15 cellular contexts compared by ENCODE assay signal in genomic region chr12:131204416-131205311, GRCh38.
"Had no signal": no experiment of that assay in that cellular context is flagged by ENCODE, and none has a peak within 500 bp of the region (broad histone marks: within the 10 kb centered on the region; RNA-seq: fewer than 3 reads in every experiment).

No MANE protein-coding gene starts in this region.

- ATAC-seq: activated CD8-positive, alpha-beta T cell treated with anti-CD3 and anti-CD28 coated beads for 36 hours; activated T-helper 17 cell treated with anti-CD3 and anti-CD28 coated beads, Interleukin-2, amount 50 U/mL, for 72 hours; left cardiac atrium; stimulated activated memory B cell treated with anti-CD40 and anti-IgM and Interleukin-4, amounts not matched to agents 10 μg/mL and 1 μg/mL and 100 μg/mL, for 72 hours; T-cell had no signal

- H3K9me3 ChIP-seq: ovary, SJCRH30, tibial nerve had no signal

- H3K27ac Mint-ChIP-seq: activated CD8-positive, alpha-beta T cell treated with anti-CD3 and anti-CD28 coated beads for 36 hours; activated naive CD4-positive, alpha-beta T cell treated with anti-CD3 and anti-CD28 coated beads, Interleukin-2, amount 50 U/mL, for 24 hours; activated T-helper 17 cell treated with anti-CD3 and anti-CD28 coated beads, Interleukin-2, amount 50 U/mL, for 72 hours; stimulated activated memory B cell treated with anti-CD40 and anti-IgM and Interleukin-4, amounts not matched to agents 10 μg/mL and 1 μg/mL and 100 μg/mL, for 72 hours; T-cell had no signal

- DNase-seq: activated CD8-positive, alpha-beta T cell treated with anti-CD3 and anti-CD28 coated beads for 36 hours; left cardiac atrium; mesenchymal stem cell; ovary; SJCRH30; stimulated activated CD4-positive, alpha-beta T cell treated with anti-CD3 and anti-CD28 coated beads, Interleukin-1b, Interleukin-23, amount 100 ng/mL, for 48 hours; T1000 had no signal

- H3K4me1 Mint-ChIP-seq: activated T-helper 17 cell treated with anti-CD3 and anti-CD28 coated beads, Interleukin-2, amount 50 U/mL, for 72 hours; central memory CD8-positive, alpha-beta T cell; stimulated activated memory B cell treated with anti-CD40 and anti-IgM and Interleukin-4, amounts not matched to agents 10 μg/mL and 1 μg/mL and 100 μg/mL, for 72 hours had no signal

- H3K4me2 ChIP-seq: smooth muscle cell had no signal

- H3K9me3 Mint-ChIP-seq: activated CD8-positive, alpha-beta T cell treated with anti-CD3 and anti-CD28 coated beads for 36 hours; activated naive CD4-positive, alpha-beta T cell treated with anti-CD3 and anti-CD28 coated beads, Interleukin-2, amount 50 U/mL, for 24 hours; activated T-helper 17 cell treated with anti-CD3 and anti-CD28 coated beads, Interleukin-2, amount 50 U/mL, for 72 hours; central memory CD8-positive, alpha-beta T cell; stimulated activated memory B cell treated with anti-CD40 and anti-IgM and Interleukin-4, amounts not matched to agents 10 μg/mL and 1 μg/mL and 100 μg/mL, for 72 hours; T-cell had no signal

- H3K27me3 ChIP-seq: ovary, SJCRH30 had no signal

- H3K4me3 ChIP-seq: ovary, SJCRH30, smooth muscle cell, tibial nerve had no signal

- H3K4me1 ChIP-seq: SJCRH30, tibial nerve had no signal

- H3K27ac ChIP-seq: ovary, SJCRH30, tibial nerve, VCaP had no signal

- H3K4me3 Mint-ChIP-seq: activated CD8-positive, alpha-beta T cell treated with anti-CD3 and anti-CD28 coated beads for 36 hours; activated naive CD4-positive, alpha-beta T cell treated with anti-CD3 and anti-CD28 coated beads, Interleukin-2, amount 50 U/mL, for 24 hours; activated T-helper 17 cell treated with anti-CD3 and anti-CD28 coated beads, Interleukin-2, amount 50 U/mL, for 72 hours; central memory CD8-positive, alpha-beta T cell; stimulated activated memory B cell treated with anti-CD40 and anti-IgM and Interleukin-4, amounts not matched to agents 10 μg/mL and 1 μg/mL and 100 μg/mL, for 72 hours; T-cell had no signal

- H3K27me3 Mint-ChIP-seq: activated CD8-positive, alpha-beta T cell treated with anti-CD3 and anti-CD28 coated beads for 36 hours; activated naive CD4-positive, alpha-beta T cell treated with anti-CD3 and anti-CD28 coated beads, Interleukin-2, amount 50 U/mL, for 24 hours had no signal

- H3K36me3 Mint-ChIP-seq: activated naive CD4-positive, alpha-beta T cell treated with anti-CD3 and anti-CD28 coated beads, Interleukin-2, amount 50 U/mL, for 24 hours; stimulated activated memory B cell treated with anti-CD40 and anti-IgM and Interleukin-4, amounts not matched to agents 10 μg/mL and 1 μg/mL and 100 μg/mL, for 72 hours; T-cell had no signal

- H3K36me3 ChIP-seq: ovary, SJCRH30, tibial nerve had no signal
